In genomic region chr11:83427943-83428342, GRCh38 we compare ENCODE assay signal across 8 cellular contexts.
"Had no signal": no experiment of that assay in that cellular context is flagged by ENCODE, and none has a peak within 500 bp of the region (broad histone marks: within the 10 kb centered on the region; RNA-seq: fewer than 3 reads in every experiment).

No MANE protein-coding gene starts in this region.

- DNase-seq: GDM1, GF-D8 had no signal

- ATAC-seq: GM12878 had no signal

- H3K4me3 ChIP-seq: GM12878 had no signal

- FAIRE-seq: G401.6, GM12878, GM12891, GM12892, GM18507, GM19239 had no signal
